Comparison of ENCODE assay signal across 5 cellular contexts in genomic region chr1:114676115-114676514, GRCh38. TPM values are rescaled to one million over a fixed set of nuclear protein-coding genes. Genes with fewer than 3 reads are reported as not detected.
"Had no signal": no experiment of that assay in that cellular context is flagged by ENCODE, and none has a peak within 500 bp of the region (broad histone marks: within the 10 kb centered on the region; RNA-seq: fewer than 3 reads in every experiment).

No MANE protein-coding gene starts in this region.

- ATAC-seq: GM23338 had no signal

- H2AFZ ChIP-seq: GM23338 had no signal

- DNase-seq: H9, HCEC 1CT had no signal

- H3K4me2 ChIP-seq: GM23338 had no signal

- H3K4me3 ChIP-seq: GM23338 had no signal

RNA-seq across cellular contexts. Expression of gene DENND2C, which starts 6.3 kb away (rescaled TPM):
- total RNA-seq: HT-29 had no signal

RNA-seq across cellular contexts. Expression of gene AMPD1, which starts 19.2 kb away (rescaled TPM):
- total RNA-seq: GM23338, H1, H9, HT-29 had no signal
- polyA plus RNA-seq: H1 had no signal
